Comparison of ENCODE assay signal across 11 cellular contexts in genomic region chr12:4290011-4290790, GRCh38. TPM values are rescaled to one million over a fixed set of nuclear protein-coding genes. Genes with fewer than 3 reads are reported as not detected.
DNase-seq lines count a peak whose midpoint lies in the region; ATAC-seq, FAIRE-seq and TF ChIP-seq lines count a peak whose summit lies in the region.
"Had no signal": no experiment of that assay in that cellular context is flagged by ENCODE, and none has a peak within 500 bp of the region (broad histone marks: within the 10 kb centered on the region; RNA-seq: fewer than 3 reads in every experiment).

No MANE protein-coding gene starts in this region.

- TF ChIP-seq CTCF in cardiac muscle cell (IDR thresholded peaks at IDR 0.05; ENCODE audit: low read depth, low read length) (no peak), astrocyte (IDR thresholded peaks at IDR 0.05; ENCODE audit: insufficient read depth, low read depth, low read length) (no peak), natural killer cell (IDR thresholded peaks at IDR 0.05) (no peak), upper lobe of left lung (IDR thresholded peaks at IDR 0.05) (no peak), WERI-Rb-1 (IDR thresholded peaks at IDR 0.05; ENCODE audit: low read depth, low read length) (no peak), OCI-LY7 (conservative IDR thresholded peaks at IDR 0.05; ENCODE audit: low read length) (no peak)

- H3K27ac ChIP-seq in cardiac muscle cell, result peak overlapping the region; percentile 88
- H3K27ac ChIP-seq in astrocyte (ENCODE audit: low read depth, low read length), result no peak overlapping the region
- peak overlapping the region in 3 of 4 donors; percentile 68 to 82 (median 74) for H3K27ac ChIP-seq in upper lobe of left lung
- no peak overlapping the region for H3K27ac ChIP-seq in WERI-Rb-1
- no peak overlapping the region for H3K27ac ChIP-seq in OCI-LY7 (ENCODE audit: low read depth, low read length, poor library complexity, severe bottlenecking)

- H3K4me3 Mint-ChIP-seq in astrocyte (ENCODE audit: unreplicated experiment) (peak overlapping the region; percentile 55), natural killer cell (no peak overlapping the region)

- DNase-seq in cardiac muscle cell (ENCODE audit: low read depth in 1 of 2, low spot score in 1 of 2), result no peak
- DNase-seq in left ventricle myocardium superior, result no peak
- DNase-seq in astrocyte (ENCODE audit: low read depth), result no peak
- DNase-seq in natural killer cell, result no peak
- no peak for DNase-seq in upper lobe of left lung
- DNase-seq in WERI-Rb-1, result no peak
- DNase-seq in OCI-LY7 (ENCODE audit: low spot score), result no peak
- no peak for DNase-seq in DMS 273 (lab: John Stamatoyannopoulos, UW; ENCODE audit: unreplicated experiment)
- DNase-seq: central memory CD4-positive, alpha-beta T cell; NCI-H2081 had no signal

- intact Hi-C loops in left ventricle myocardium superior (cut with micrococcal nuclease) (no loop called here), natural killer cell (cut with micrococcal nuclease) (no loop called here), OCI-LY7 (cut with micrococcal nuclease; ENCODE audit: unreplicated experiment) (no loop called here)

- H2AFZ ChIP-seq in astrocyte (ENCODE audit: low read depth, low read length), result no peak overlapping the region
- no peak overlapping the region for H2AFZ ChIP-seq in OCI-LY7 (ENCODE audit: low read length)

- no TSS peak for BruUV-seq in OCI-LY7 (replicated peaks; lab: Mats Ljungman, UMichigan)

- peaks cover 1% of the 10 kb centered on the region for H3K9me3 Mint-ChIP-seq in astrocyte (ENCODE audit: unreplicated experiment)
- H3K9me3 Mint-ChIP-seq in natural killer cell, result no peaks in the 10 kb centered on the region

- H3K9me3 ChIP-seq in cardiac muscle cell (ENCODE audit: low read depth), result no peaks in the 10 kb centered on the region
- no peaks in the 10 kb centered on the region for H3K9me3 ChIP-seq in astrocyte (ENCODE audit: insufficient read depth, low read depth, low read length)
- no peaks in the 10 kb centered on the region for H3K9me3 ChIP-seq in upper lobe of left lung
- H3K9me3 ChIP-seq in WERI-Rb-1 (ENCODE audit: severe bottlenecking), result no peaks in the 10 kb centered on the region
- H3K9me3 ChIP-seq in OCI-LY7 (ENCODE audit: low read length), result no peaks in the 10 kb centered on the region

- no peak overlapping the region for H3K9ac ChIP-seq in astrocyte (ENCODE audit: low read length)

- no peak for TF ChIP-seq POLR2A in upper lobe of left lung (IDR thresholded peaks at IDR 0.05)

- H3K27me3 ChIP-seq in cardiac muscle cell (no peaks in the 10 kb centered on the region), astrocyte (ENCODE audit: insufficient read depth, low read length) (peaks cover 13% of the 10 kb centered on the region), upper lobe of left lung (no peaks in the 10 kb centered on the region), WERI-Rb-1 (ENCODE audit: insufficient read depth, low read depth, severe bottlenecking) (no peaks in the 10 kb centered on the region)

- H3K4me2 ChIP-seq in astrocyte (ENCODE audit: low read length), result no peak overlapping the region
- H3K4me2 ChIP-seq in OCI-LY7 (ENCODE audit: low read length), result no peak overlapping the region

- H3K9me2 ChIP-seq in OCI-LY7 (ENCODE audit: insufficient read depth, low read length), result no peaks in the 10 kb centered on the region

- H3K27me3 Mint-ChIP-seq in astrocyte (ENCODE audit: low read depth, unreplicated experiment) (no peaks in the 10 kb centered on the region), natural killer cell (ENCODE audit: low read depth in 2 of 2) (no peaks in the 10 kb centered on the region)

- H3K4me3 ChIP-seq in cardiac muscle cell (no peak overlapping the region), astrocyte (ENCODE audit: insufficient read depth, low read depth, low read length) (no peak overlapping the region), upper lobe of left lung (no peak overlapping the region), WERI-Rb-1 (ENCODE audit: low read depth, low read length) (no peak overlapping the region), OCI-LY7 (ENCODE audit: low read depth, low read length, poor library complexity, severe bottlenecking) (no peak overlapping the region)

- no peak for ATAC-seq in left ventricle myocardium superior
- ATAC-seq in natural killer cell, result no peak
- no peak for ATAC-seq in upper lobe of left lung (ENCODE audit: low FRiP score in 2 of 2)

- H3K79me2 ChIP-seq in astrocyte (ENCODE audit: insufficient read depth, low read length), result no peaks in the 10 kb centered on the region
- no peaks in the 10 kb centered on the region for H3K79me2 ChIP-seq in OCI-LY7 (ENCODE audit: insufficient read depth, low read depth, low read length)

- H3K4me1 Mint-ChIP-seq in astrocyte (ENCODE audit: low read depth, unreplicated experiment) (peaks cover 43% of the 10 kb centered on the region), natural killer cell (peaks cover 83 to 100% of the 10 kb centered on the region in 2 donors)

- no peak for TF ChIP-seq EP300 in upper lobe of left lung (IDR thresholded peaks at IDR 0.05)

- peaks cover 23% of the 10 kb centered on the region for H3K4me1 ChIP-seq in cardiac muscle cell (ENCODE audit: low read depth)
- no peaks in the 10 kb centered on the region for H3K4me1 ChIP-seq in astrocyte (ENCODE audit: insufficient read depth, low read length)
- peaks cover 0 to 29% (median 6%) of the 10 kb centered on the region in 4 donors for H3K4me1 ChIP-seq in upper lobe of left lung
- H3K4me1 ChIP-seq in OCI-LY7 (ENCODE audit: insufficient read depth, low read length, poor library complexity, severe bottlenecking), result no peaks in the 10 kb centered on the region

- peaks cover 7% of the 10 kb centered on the region for H4K20me1 ChIP-seq in astrocyte (ENCODE audit: insufficient read depth, low read length)
- H4K20me1 ChIP-seq in OCI-LY7 (ENCODE audit: insufficient read depth, low read length), result no peaks in the 10 kb centered on the region

- H3K36me3 ChIP-seq in cardiac muscle cell (peaks cover 40% of the 10 kb centered on the region), astrocyte (ENCODE audit: insufficient read depth, low read length) (no peaks in the 10 kb centered on the region), upper lobe of left lung (peaks cover 0 to 45% (median 28%) of the 10 kb centered on the region in 4 donors), WERI-Rb-1 (no peaks in the 10 kb centered on the region), OCI-LY7 (ENCODE audit: insufficient read depth, low read length) (no peaks in the 10 kb centered on the region)

- H3K27ac Mint-ChIP-seq in astrocyte (ENCODE audit: unreplicated experiment), result peak overlapping the region; percentile 68
- H3K27ac Mint-ChIP-seq in natural killer cell, result peak overlapping the region; percentile 86 to 90

- FAIRE-seq in astrocyte (lab: Jason Lieb, UNC), result no peak
- FAIRE-seq: GM18507 had no signal

- H3K36me3 Mint-ChIP-seq in astrocyte (ENCODE audit: low read depth, unreplicated experiment) (peaks cover 42% of the 10 kb centered on the region), natural killer cell (peaks cover 23% of the 10 kb centered on the region)

- CTCF ChIA-PET in OCI-LY7 (lab: Charles Lee; ENCODE audit: unreplicated experiment), result no interaction called here

- POLR2A ChIA-PET in OCI-LY7 (lab: Charles Lee), result no interaction called here

- WGBS in upper lobe of left lung, 2 donors, result 92 to 93% methylated on average over 19 to 28 of the region's 28 CpGs

RNA-seq across cellular contexts. Expression of gene CCND2, which starts 16.6 kb away (rescaled TPM):
- 89.9 and 110 TPM in 2 replicates for total RNA-seq in cardiac muscle cell
- polyA plus RNA-seq in cardiac muscle cell, result 91.5 and 94.4 TPM in 2 replicates
- total RNA-seq in left ventricle myocardium superior, result 281 TPM
- total RNA-seq in astrocyte, result 607 and 726 TPM in 2 replicates
- total RNA-seq in natural killer cell, result 100 to 1,000 TPM; 164 to 247 (median 228) TPM
- total RNA-seq in upper lobe of left lung, result 100 to 1,000 TPM in 1 of 6 donors, 10 to 100 TPM in 5; 47.1 to 101 (median 64.6) TPM
- total RNA-seq in OCI-LY7 (2014; rRNA removed; shearing (Covaris generic)), result not detected in 2 replicates
- not detected in 2 replicates for total RNA-seq in OCI-LY7 (2022)

RNA-seq across cellular contexts. Expression of gene TIGAR, which starts 30.8 kb away (rescaled TPM):
- 2.7 and 3.2 TPM in 2 replicates for total RNA-seq in cardiac muscle cell
- 8.5 and 16.4 TPM in 2 replicates for polyA plus RNA-seq in cardiac muscle cell
- 14.4 TPM for total RNA-seq in left ventricle myocardium superior
- total RNA-seq in astrocyte, result 91.7 and 95.4 TPM in 2 replicates
- 1 to 10 TPM; 6.1 to 7.4 (median 7.3) TPM for total RNA-seq in natural killer cell
- 10 to 100 TPM in 3 of 6 donors, 1 to 10 TPM in 3; 4.9 to 19.5 (median 10.4) TPM for total RNA-seq in upper lobe of left lung
- 8.0 and 15.4 TPM in 2 replicates for total RNA-seq in OCI-LY7 (2014; rRNA removed; shearing (Covaris generic))
- total RNA-seq in OCI-LY7 (2022), result 18.2 and 24.7 TPM in 2 replicates

Comparison
In these comparisons a context has a peak if more than half of its experiments do, and no peak if none do; other contexts are left out.
1. H3K27ac ChIP-seq: peak in cardiac muscle cell (single experiment) and upper lobe of left lung (3 of 4); none in astrocyte (single experiment), WERI-Rb-1 (single experiment) and OCI-LY7 (single experiment).
2. RNA of gene CCND2, which starts 16.6 kb away (total RNA-seq): 607 to 726 TPM in astrocyte, 281 TPM in left ventricle myocardium superior (single experiment), 164 to 247 TPM in natural killer cell, 89.9 to 110 TPM in cardiac muscle cell and 47.1 to 101 TPM in upper lobe of left lung; not detected in OCI-LY7; every median in the first group is over 10 times any median in the second.